In the genomic region with DNA sequence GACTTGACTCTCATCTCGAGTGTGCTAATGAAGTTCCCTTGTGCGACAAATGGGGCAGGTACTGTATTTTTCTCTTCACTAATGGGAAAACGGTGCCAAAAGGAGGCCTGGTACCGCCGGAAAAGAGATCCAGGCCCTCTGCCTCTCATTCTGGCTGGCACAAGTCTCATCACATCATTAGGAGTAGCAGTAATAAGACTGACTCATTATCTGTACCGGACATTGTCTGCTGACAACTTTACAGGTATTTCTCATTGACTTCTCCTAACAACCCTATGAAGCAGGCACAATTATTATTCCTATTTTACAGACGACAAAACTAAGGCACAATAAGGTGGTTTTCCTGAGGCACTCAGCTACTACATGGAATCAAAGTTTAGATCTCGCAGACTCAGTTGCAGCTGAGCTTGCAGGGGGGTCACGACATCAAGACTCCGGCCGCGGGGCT, we compare ENCODE assay signal across 8 cellular contexts. TPM values are rescaled to one million over a fixed set of nuclear protein-coding genes. Genes with fewer than 3 reads are reported as not detected.
A peak's percentile ranks its signal among the peaks of the same experiment; 100 is the strongest.
DNase-seq lines count a peak whose midpoint lies in the region; ATAC-seq, FAIRE-seq and TF ChIP-seq lines count a peak whose summit lies in the region.

No MANE protein-coding gene starts in this region.

- peaks cover 55% of the 10 kb centered on the region for H3K79me2 ChIP-seq in GM23248 (ENCODE audit: insufficient read depth)

- 0 to 1% methylated on average over 8 to 12 of the region's 12 CpGs for WGBS in GM23248 (ENCODE audit: low coverage in 1 of 2, low lambda C conversion rate in 2 of 2, missing lambda C conversion rate in 2 of 2), 2 experiments

- TF ChIP-seq CTCF in BJ (IDR thresholded peaks at IDR 0.05; ENCODE audit: insufficient read depth, low read depth, low read length), result no peak

- peak overlapping the region; percentile 99 for H3K4me2 ChIP-seq in GM23248 (ENCODE audit: unreplicated experiment)

- no peaks in the 10 kb centered on the region for H4K20me1 ChIP-seq in GM23248 (ENCODE audit: insufficient read depth)

- H2AFZ ChIP-seq in GM23248, result no peak overlapping the region

- intact Hi-C loops in head of caudate nucleus (cut with DNase I), result no loop called here

- FAIRE-seq in GM12891 (lab: Jason Lieb, UNC), result no peak

- POLR2A ChIA-PET in BJ (lab: Charles Lee), result interaction anchor here (0.7 kb wide), 1 partner anchor 340 kb away, joined by 3 read pairs; no protein-coding TSS in a partner anchor

- H3K9me2 ChIP-seq in GM23248 (ENCODE audit: insufficient read depth), result no peaks in the 10 kb centered on the region

- H3K9ac ChIP-seq in GM23248, result peak overlapping the region; percentile 92
- H3K9ac ChIP-seq in duodenal mucosa (ENCODE audit: low read depth in 1 of 2, low read length in 2 of 2), result peak overlapping the region; percentile 75 to 85
- peak overlapping the region; percentile 80 for H3K9ac ChIP-seq in mucosa of stomach (ENCODE audit: low read length)

- no peak for ATAC-seq in GM18873 (IDR thresholded peaks at IDR 0.05; ENCODE audit: low FRiP score, unreplicated experiment)

- H3K4me3 ChIP-seq in BJ (ENCODE audit: low read depth, low read length) (peak overlapping the region; percentile 82), GM23248 (peak overlapping the region; percentile 91), duodenal mucosa (ENCODE audit: low read depth in 1 of 2, low read length in 2 of 2) (peak overlapping the region; percentile 74 to 93), mucosa of stomach (ENCODE audit: low read length) (peak overlapping the region; percentile 28)

- H3K4me1 ChIP-seq in GM23248 (ENCODE audit: insufficient read depth), result peaks cover 44% of the 10 kb centered on the region
- H3K4me1 ChIP-seq in duodenal mucosa (ENCODE audit: control insufficient read depth in 1 of 2, insufficient read depth in 2 of 2, low read length in 2 of 2), result peaks cover 38 to 39% of the 10 kb centered on the region in 2 donors
- peaks cover 29% of the 10 kb centered on the region for H3K4me1 ChIP-seq in mucosa of stomach (ENCODE audit: control insufficient read depth, insufficient read depth, low read length)

- DNase-seq in BJ (ENCODE audit: low read depth), result no peak
- peak; percentile 69 for DNase-seq in GM23248
- DNase-seq in RKO (ENCODE audit: low spot score), result peak; percentile 77
- DNase-seq in GM12891 (ENCODE audit: insufficient read length, low spot score), result no peak
- DNase-seq in head of caudate nucleus, result no peak

- CTCF ChIA-PET in BJ (lab: Yijun Ruan, JAX), result interaction anchor here (0.7 to 2.7 kb wide), 8 partner anchors 18 to 148 kb away, joined by 3 to 8 read pairs (median 3); no protein-coding TSS in a partner anchor

- H3F3A ChIP-seq in GM23248 (ENCODE audit: insufficient read depth), result peaks cover 56% of the 10 kb centered on the region

- H3K27ac ChIP-seq in GM23248 (peak overlapping the region; percentile 96), duodenal mucosa (ENCODE audit: low read depth, low read length) (peak overlapping the region; percentile 94)

- TF ChIP-seq POLR2A in GM12891 (IDR thresholded peaks at IDR 0.05; ENCODE audit: low read depth, low read length), result no peak

- H3K9me3 ChIP-seq in GM23248 (ENCODE audit: low read depth) (no peaks in the 10 kb centered on the region), duodenal mucosa (ENCODE audit: control insufficient read depth in 1 of 2, low read length in 2 of 2) (no peaks in the 10 kb centered on the region), mucosa of stomach (ENCODE audit: control insufficient read depth, low read length) (no peaks in the 10 kb centered on the region)

- H3K27me3 ChIP-seq in BJ (ENCODE audit: control insufficient read depth, insufficient read depth, low read length) (no peaks in the 10 kb centered on the region), GM23248 (replicated peaks; ENCODE audit: insufficient read depth) (no peaks in the 10 kb centered on the region), duodenal mucosa (ENCODE audit: control insufficient read depth in 1 of 2, insufficient read depth in 2 of 2, low read length in 2 of 2) (no peaks in the 10 kb centered on the region), mucosa of stomach (ENCODE audit: control insufficient read depth, insufficient read depth, low read length) (no peaks in the 10 kb centered on the region)

- in situ Hi-C loops in GM23248 (cut with MboI), result no loop called here

- H3K36me3 ChIP-seq in BJ (ENCODE audit: control insufficient read depth, insufficient read depth, low read length) (peaks cover 2% of the 10 kb centered on the region; the same call in 1 of the 2 replicates), GM23248 (ENCODE audit: low read depth) (peaks cover 7% of the 10 kb centered on the region; the same call in 1 of the 2 replicates), duodenal mucosa (ENCODE audit: control insufficient read depth in 1 of 2, insufficient read depth in 2 of 2, low read length in 2 of 2) (peaks cover 0 to 6% of the 10 kb centered on the region in 2 donors), mucosa of stomach (ENCODE audit: control insufficient read depth, insufficient read depth, low read length) (no peaks in the 10 kb centered on the region)

TF ChIP-seq in GM12891, 5 proteins besides CTCF, POLR2A, EP300 and RAD21:
- TF ChIP-seq TAF1 (IDR thresholded peaks at IDR 0.05; ENCODE audit: low read depth, low read length) (no peak), SPI1 (IDR thresholded peaks at IDR 0.05; ENCODE audit: low read depth, low read length) (no peak), POU2F2 (IDR thresholded peaks at IDR 0.05; ENCODE audit: low read depth, low read length) (no peak), PAX5 (IDR thresholded peaks at IDR 0.05; ENCODE audit: insufficient read depth, low read length, severe bottlenecking) (no peak), POLR2AphosphoS5 (IDR thresholded peaks at IDR 0.05; ENCODE audit: low read depth, low read length) (no peak)

RNA-seq across cellular contexts. Expression of gene APPL2, which starts 0.7 kb away (rescaled TPM):
- polyA plus RNA-seq in BJ (2011; rRNA removed) (58.4 and 59.4 TPM in 2 replicates), GM23248 (2016; fragmentation: Nextera tagmentation; extraction: Ambion mirVana) (119 and 122 TPM in 2 replicates)
- polyA minus RNA-seq in BJ (2011; rRNA and poly(A)+ RNA removed), result 49.2 and 55.9 TPM in 2 replicates
- 76.8 and 83.0 TPM in 2 replicates for total RNA-seq in GM23248 (2014; rRNA removed; shearing (Covaris generic))
- 4.2 TPM for polyA plus RNA-seq in GM12891 (2012; ENCODE audit: low read depth, missing spikeins)

Comparison
In these comparisons a context has a peak if more than half of its experiments do, and no peak if none do; other contexts are left out.
1. DNase-seq: peak in GM23248 (single experiment) and RKO (single experiment); none in BJ (single experiment), GM12891 (single experiment) and head of caudate nucleus (0 of 42).
2. H3K4me3 ChIP-seq: peak in every context shown above with its lines; median percentile 91 in GM23248; 84 in duodenal mucosa; 82 in BJ; 28 in mucosa of stomach.
3. Peak in every context shown above with its lines, with median percentiles within 50 percentile points of each other: H3K9ac ChIP-seq.